In the genomic region with DNA sequence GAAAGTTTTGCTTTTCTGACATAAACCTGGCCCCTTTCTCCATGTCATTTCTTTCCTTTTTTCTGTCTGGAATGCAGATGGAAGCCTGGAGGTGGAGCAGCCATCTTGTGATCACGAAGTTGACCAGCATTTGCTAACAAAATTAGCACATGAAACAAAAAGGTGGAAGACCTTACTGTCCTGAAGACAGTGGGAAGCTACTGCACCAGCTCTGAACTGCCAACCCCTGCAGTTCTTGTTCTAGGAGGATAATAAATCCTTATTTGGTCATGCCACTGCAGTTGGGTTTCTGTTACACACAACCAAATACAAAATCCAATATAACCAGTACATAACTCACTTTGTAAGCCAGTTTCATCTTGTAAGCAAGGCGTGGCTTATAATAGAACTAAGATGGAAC, we compare ENCODE assay signal across 21 cellular contexts.
DNase-seq lines count a peak whose midpoint lies in the region; ATAC-seq and TF ChIP-seq lines count a peak whose summit lies in the region.
"Had no signal": no experiment of that assay in that cellular context is flagged by ENCODE, and none has a peak within 500 bp of the region (broad histone marks: within the 10 kb centered on the region; RNA-seq: fewer than 3 reads in every experiment).

No MANE protein-coding gene starts in this region.

- CTCF ChIA-PET in mammary epithelial cell (lab: Charles Lee; ENCODE audit: low non-redundant PET), result no interaction called here
- CTCF ChIA-PET in MCF 10A (lab: Yijun Ruan, JAX), result interaction anchor here (1.0 kb wide), 1 partner anchor 17 kb away, joined by 3 read pairs; no protein-coding TSS in a partner anchor
- CTCF ChIA-PET in WTC11 (lab: Charles Lee), result no interaction called here

- TF ChIP-seq CTCF in mammary epithelial cell (conservative IDR thresholded peaks at IDR 0.05 in 1 of 2, IDR thresholded peaks at IDR 0.05 in 1 of 2; ENCODE audit: extremely low read depth in 1 of 2, insufficient read depth in 1 of 2, low read depth in 1 of 2, low read length in 2 of 2) (no peak), MCF 10A (IDR thresholded peaks at IDR 0.05; ENCODE audit: unreplicated experiment) (no peak), WTC11 (IDR thresholded peaks at IDR 0.05) (no peak), type B pancreatic cell (conservative IDR thresholded peaks at IDR 0.05) (no peak)

- H3K36me3 ChIP-seq in mammary epithelial cell (ENCODE audit: insufficient read depth, low read length), result no peaks in the 10 kb centered on the region
- H3K36me3 ChIP-seq: MG63 had no signal

- H3K27me3 ChIP-seq in mammary epithelial cell (ENCODE audit: insufficient read depth, low read length), result no peaks in the 10 kb centered on the region
- H3K27me3 ChIP-seq: MG63 had no signal

- in situ Hi-C loops in mammary epithelial cell (cut with MboI; ENCODE audit: low sequenced_read_pairs in 2 of 2), result no loop called here

- H3K4me3 Mint-ChIP-seq in MCF 10A (ENCODE audit: unreplicated experiment) (no peak overlapping the region), WTC11 (no peak overlapping the region), type B pancreatic cell (no peak overlapping the region)
- H3K4me3 Mint-ChIP-seq: B cell had no signal

- POLR2A ChIA-PET in MCF 10A (lab: Yijun Ruan, JAX), result interaction anchor here (0.9 kb wide), 1 partner anchor 150 kb away, joined by 3 read pairs; no protein-coding TSS in a partner anchor
- POLR2A ChIA-PET in WTC11 (lab: Charles Lee), result no interaction called here

- peak; percentile 3 for DNase-seq in mammary epithelial cell
- no peak for DNase-seq in MCF 10A (ENCODE audit: unreplicated experiment)
- no peak for DNase-seq in WTC11 (ENCODE audit: low spot score)
- no peak for DNase-seq in type B pancreatic cell (ENCODE audit: extremely low spot score, unreplicated experiment)
- DNase-seq in stimulated activated CD4-positive, alpha-beta T cell treated with anti-CD3 and anti-CD28 coated beads, Interleukin-12 subunit alpha, Interleukin-12 subunit beta, amount 100 ng/mL, for 4 hours, result no peak
- no peak for DNase-seq in NCI-H226
- no peak for DNase-seq in Ammon's horn (ENCODE audit: low spot score)
- DNase-seq: 8988T, DMS79 treated with DMSO at 0.1 percent for 48 hours, Karpas-422, MG63, NCI-H1105 treated with DMSO at 0.1 percent for 48 hours, NCI-H1694 treated with DMSO at 0.1 percent for 48 hours, NCI-H2107, NCI-H2227 treated with DMSO at 0.1 percent for 48 hours, NCI-H524, NCI-H82, OCI-M1, Right ventricle myocardium superior had no signal

- H3K9me3 ChIP-seq in mammary epithelial cell (replicated peaks; ENCODE audit: insufficient read depth, low read length), result no peaks in the 10 kb centered on the region
- H3K9me3 ChIP-seq: MG63 had no signal

- intact Hi-C loops in mammary epithelial cell (cut with micrococcal nuclease) (no loop called here), MCF 10A (cut with micrococcal nuclease) (no loop called here)

- H3K36me3 Mint-ChIP-seq in MCF 10A (ENCODE audit: insufficient read depth, unreplicated experiment) (no peaks in the 10 kb centered on the region), WTC11 (no peaks in the 10 kb centered on the region), type B pancreatic cell (peaks cover 16% of the 10 kb centered on the region)

- H3K27me3 Mint-ChIP-seq in MCF 10A (ENCODE audit: insufficient read depth, unreplicated experiment), result no peaks in the 10 kb centered on the region
- peaks cover 51% of the 10 kb centered on the region for H3K27me3 Mint-ChIP-seq in WTC11 (ENCODE audit: low read depth)
- no peaks in the 10 kb centered on the region for H3K27me3 Mint-ChIP-seq in type B pancreatic cell
- H3K27me3 Mint-ChIP-seq: B cell had no signal

- H3K27ac Mint-ChIP-seq in MCF 10A (ENCODE audit: low read depth, unreplicated experiment) (no peak overlapping the region), WTC11 (no peak overlapping the region), type B pancreatic cell (peak overlapping the region; percentile 19)
- H3K27ac Mint-ChIP-seq: B cell had no signal

- H4K20me1 ChIP-seq in mammary epithelial cell (ENCODE audit: insufficient read depth, low read length), result no peaks in the 10 kb centered on the region

- H3K9me3 Mint-ChIP-seq in MCF 10A (ENCODE audit: unreplicated experiment), result no peaks in the 10 kb centered on the region
- no peaks in the 10 kb centered on the region for H3K9me3 Mint-ChIP-seq in WTC11
- H3K9me3 Mint-ChIP-seq in type B pancreatic cell, result no peaks in the 10 kb centered on the region

- dilution Hi-C loops in mammary epithelial cell (cut with HindIII; ENCODE audit: low sequenced_read_pairs), result no loop called here

- no peak overlapping the region for H3K4me2 ChIP-seq in mammary epithelial cell (ENCODE audit: insufficient read depth, low read depth, low read length)

- no peak overlapping the region for H3K27ac ChIP-seq in mammary epithelial cell (ENCODE audit: insufficient read depth, low read depth, low read length)

- no peaks in the 10 kb centered on the region for H3K4me1 Mint-ChIP-seq in MCF 10A (ENCODE audit: insufficient read depth, unreplicated experiment)
- peaks cover 7% of the 10 kb centered on the region for H3K4me1 Mint-ChIP-seq in WTC11
- no peaks in the 10 kb centered on the region for H3K4me1 Mint-ChIP-seq in type B pancreatic cell (ENCODE audit: unreplicated experiment)
- H3K4me1 Mint-ChIP-seq: B cell had no signal

- H3K4me1 ChIP-seq in mammary epithelial cell (ENCODE audit: insufficient read depth, low read length), result no peaks in the 10 kb centered on the region

- H3K4me3 ChIP-seq in mammary epithelial cell (replicated peaks in 1 of 3; ENCODE audit: insufficient read depth in 1 of 3, low read depth in 2 of 3, low read length in 3 of 3), result no peak overlapping the region
- H3K4me3 ChIP-seq: MG63 had no signal

- ATAC-seq in WTC11, result peak; percentile 91
- peak; percentile 93 for ATAC-seq in esophagus mucosa

- WGBS in mammary epithelial cell (ENCODE audit: low coverage, missing lambda C conversion rate), result 94% methylated on average over 2 of the region's 2 CpGs

- H2AFZ ChIP-seq in mammary epithelial cell (ENCODE audit: low read depth, low read length), result no peak overlapping the region

- no peaks in the 10 kb centered on the region for H3K79me2 ChIP-seq in mammary epithelial cell (ENCODE audit: insufficient read depth, low read length)

- H3K9ac ChIP-seq in mammary epithelial cell (ENCODE audit: insufficient read depth, low read length), result no peak overlapping the region

- no TSS peak for BruUV-seq in mammary epithelial cell (replicated peaks; lab: Mats Ljungman, UMichigan)
- BruUV-seq in MCF 10A (replicated peaks; lab: Mats Ljungman, UMichigan), result no TSS peak

TF ChIP-seq in WTC11, 78 proteins besides CTCF, POLR2A, EP300 and RAD21:
- TF ChIP-seq ZNF512 (CRISPR knock-in tag; IDR thresholded peaks at IDR 0.05; ENCODE audit: borderline replicate concordance) (no peak), NR1H2 (CRISPR knock-in tag; IDR thresholded peaks at IDR 0.05) (no peak), GTF2I (CRISPR knock-in tag; conservative IDR thresholded peaks at IDR 0.05) (no peak)
- TF ChIP-seq, protein P1, sequence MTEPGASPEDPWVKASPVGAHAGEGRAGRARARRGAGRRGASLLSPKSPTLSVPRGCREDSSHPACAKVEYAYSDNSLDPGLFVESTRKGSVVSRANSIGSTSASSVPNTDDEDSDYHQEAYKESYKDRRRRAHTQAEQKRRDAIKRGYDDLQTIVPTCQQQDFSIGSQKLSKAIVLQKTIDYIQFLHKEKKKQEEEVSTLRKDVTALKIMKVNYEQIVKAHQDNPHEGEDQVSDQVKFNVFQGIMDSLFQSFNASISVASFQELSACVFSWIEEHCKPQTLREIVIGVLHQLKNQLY (CRISPR knock-in tag; IDR thresholded peaks at IDR 0.05), result no peak
